Comparison of ENCODE assay signal across 15 cellular contexts in genomic region chr17:82915010-82915696, GRCh38.
DNase-seq lines count a peak whose midpoint lies in the region; ATAC-seq, FAIRE-seq and TF ChIP-seq lines count a peak whose summit lies in the region.
"Had no signal": no experiment of that assay in that cellular context is flagged by ENCODE, and none has a peak within 500 bp of the region (broad histone marks: within the 10 kb centered on the region; RNA-seq: fewer than 3 reads in every experiment).

No MANE protein-coding gene starts in this region.

- no peaks in the 10 kb centered on the region for H3K27me3 Mint-ChIP-seq in WTC11 (ENCODE audit: low read depth)

- DNase-seq in AG09309 (ENCODE audit: low read depth) (no peak), GM12891 (ENCODE audit: insufficient read length, low spot score) (no peak), WTC11 (ENCODE audit: low spot score) (peak; percentile 49), iPS-NIHi7 (ENCODE audit: extremely low spot score) (peak; percentile 63), NCI-H1694 (lab: John Stamatoyannopoulos, UW) (no peak)
- DNase-seq: anterior cingulate cortex; NCI-H2081 treated with DMSO at 0.1 percent for 48 hours; NK-92 treated with Interleukin-12 subunit alpha and Interleukin-12 subunit beta, amount 100 ng/mL, for 24 hours; stimulated activated CD4-positive, alpha-beta T cell treated with anti-CD3 and anti-CD28 coated beads, Interleukin-2, amount 100 ng/mL, for 48 hours had no signal

- H3K4me3 ChIP-seq in AG09309 (ENCODE audit: control insufficient read depth, low read depth, low read length): no peak overlapping the region

- CTCF ChIA-PET in WTC11 (lab: Charles Lee): interaction anchor here (0.7 to 2.5 kb wide), 7 partner anchors 10 to 247 kb away, joined by 3 to 13 read pairs (median 7); no protein-coding TSS in a partner anchor

- TF ChIP-seq POLR2A in GM12891 (IDR thresholded peaks at IDR 0.05; ENCODE audit: low read depth, low read length): no peak

- ATAC-seq in WTC11 (peak; percentile 60), HG03175 (IDR thresholded peaks at IDR 0.05; ENCODE audit: unreplicated experiment) (no peak), GM19035 (IDR thresholded peaks at IDR 0.05; ENCODE audit: unreplicated experiment) (no peak), HG03457 (IDR thresholded peaks at IDR 0.05; ENCODE audit: unreplicated experiment) (no peak)
- ATAC-seq: stimulated activated effector memory CD8-positive, alpha-beta T cell treated with anti-CD3 and anti-CD28 coated beads, Interleukin-12 subunit alpha, Interleukin-12 subunit beta, amount 100 ng/mL, for 72 hours had no signal

- POLR2A ChIA-PET in WTC11 (lab: Charles Lee): no interaction called here

- no peaks in the 10 kb centered on the region for H3K9me3 Mint-ChIP-seq in WTC11
- H3K9me3 Mint-ChIP-seq: stimulated activated effector memory CD8-positive, alpha-beta T cell treated with anti-CD3 and anti-CD28 coated beads, Interleukin-12 subunit alpha, Interleukin-12 subunit beta, amount 100 ng/mL, for 72 hours had no signal

- peak; percentile 19 for TF ChIP-seq CTCF in AG09309 (IDR thresholded peaks at IDR 0.05; ENCODE audit: control insufficient read depth, insufficient read depth, low read depth, low read length, missing control alignments)
- no peak for TF ChIP-seq CTCF in WTC11 (IDR thresholded peaks at IDR 0.05)

- 0 out of 2 replicates have a peak, but pooled peaks cover 3% of the 10 kb centered on the region for H3K4me1 Mint-ChIP-seq in WTC11

- peaks cover 31% of the 10 kb centered on the region for H3K36me3 Mint-ChIP-seq in WTC11

- H3K4me3 Mint-ChIP-seq in WTC11: no peak overlapping the region
- H3K4me3 Mint-ChIP-seq: stimulated activated effector memory CD8-positive, alpha-beta T cell treated with anti-CD3 and anti-CD28 coated beads, Interleukin-12 subunit alpha, Interleukin-12 subunit beta, amount 100 ng/mL, for 72 hours had no signal

- no peak for FAIRE-seq in GM12891 (lab: Jason Lieb, UNC)
- FAIRE-seq: frontal cortex, keratinocyte had no signal

- H3K27ac Mint-ChIP-seq in WTC11: 0 out of 2 replicates have a peak overlapping the region, but pooled peaks have one; percentile 39
- H3K27ac Mint-ChIP-seq: stimulated activated effector memory CD8-positive, alpha-beta T cell treated with anti-CD3 and anti-CD28 coated beads, Interleukin-12 subunit alpha, Interleukin-12 subunit beta, amount 100 ng/mL, for 72 hours had no signal

TF ChIP-seq in GM12891, 5 proteins besides CTCF, POLR2A, EP300 and RAD21:
- TF ChIP-seq SPI1 (IDR thresholded peaks at IDR 0.05; ENCODE audit: low read depth, low read length): peak; percentile 66
- TF ChIP-seq PAX5 (IDR thresholded peaks at IDR 0.05; ENCODE audit: insufficient read depth, low read length, severe bottlenecking): no peak

TF ChIP-seq in WTC11, 78 proteins besides CTCF, POLR2A, EP300 and RAD21:
- TF ChIP-seq GTF2I (CRISPR knock-in tag; conservative IDR thresholded peaks at IDR 0.05): no peak
- TF ChIP-seq HMGXB4 (CRISPR knock-in tag; IDR thresholded peaks at IDR 0.05): no peak
- no peak for TF ChIP-seq ZSCAN18 (CRISPR knock-in tag; IDR thresholded peaks at IDR 0.05)
- TF ChIP-seq TEAD4 (CRISPR knock-in tag; IDR thresholded peaks at IDR 0.05): no peak
- TF ChIP-seq PRRX2 (CRISPR knock-in tag; IDR thresholded peaks at IDR 0.05): no peak

Comparison
In these comparisons a context has a peak if more than half of its experiments do, and no peak if none do; other contexts are left out.
1. DNase-seq: peak in WTC11 (single experiment) and iPS-NIHi7 (single experiment); none in AG09309 (single experiment), GM12891 (single experiment) and NCI-H1694 (single experiment).